Comparison of ENCODE assay signal across 22 cellular contexts in genomic region chr12:64544371-64544770, GRCh38.
"Had no signal": no experiment of that assay in that cellular context is flagged by ENCODE, and none has a peak within 500 bp of the region (broad histone marks: within the 10 kb centered on the region; RNA-seq: fewer than 3 reads in every experiment).

No MANE protein-coding gene starts in this region.

- H3K27me3 ChIP-seq: SJSA1 had no signal

- DNase-seq: activated CD4-positive, alpha-beta memory T cell treated with anti-CD3 and anti-CD28 coated beads for 36 hours; activated CD4-positive, alpha-beta T cell treated with anti-CD3 and anti-CD28 coated beads for 36 hours; activated CD4-positive, alpha-beta T cell treated with anti-CD3 and anti-CD28 coated beads, Interleukin-2, amount 50 U/mL, for 1 hour; activated CD8-positive, alpha-beta memory T cell treated with anti-CD3 and anti-CD28 coated beads, Interleukin-2, amount 50 U/mL, for 48 hours; activated effector memory CD4-positive, alpha-beta T cell treated with Interleukin-2 at 50 U/mL for 16 hours; activated naive CD4-positive, alpha-beta T cell treated with anti-CD3 and anti-CD28 coated beads, Interleukin-2, amount 10 ng/mL, durations not matched to agents 7 days and 5 days; activated naive CD8-positive, alpha-beta T cell treated with anti-CD3 and anti-CD28 coated beads, Interleukin-2, amount 50 U/mL, for 24 hours; activated T-cell treated with anti-CD3 and anti-CD28 coated beads, Interleukin-2, amount 50 U/mL, for 48 hours; anterior cingulate cortex; caudate nucleus; IMR-90; NCI-H187; NCI-H226; NCI-H524 treated with DMSO at 0.1 percent for 48 hours; SW 1271; T-helper 1 cell; T-helper 2 cell; T-helper 9 cell had no signal

- ATAC-seq: activated CD4-positive, alpha-beta T cell treated with anti-CD3 and anti-CD28 coated beads for 36 hours; activated CD4-positive, CD25-positive, alpha-beta regulatory T cell treated with anti-CD3 and anti-CD28 coated beads, Interleukin-2, amount 50 U/mL, for 24 hours; activated naive CD8-positive, alpha-beta T cell treated with anti-CD3 and anti-CD28 coated beads, Interleukin-2, amount 50 U/mL, for 24 hours; K562; Panc1 had no signal

- H3K27ac ChIP-seq: SJSA1 had no signal

- H3K9me3 ChIP-seq: SJSA1 had no signal

- H3K4me1 ChIP-seq: SJSA1 had no signal

- H3K4me3 ChIP-seq: K562, SJSA1 had no signal

- H3K36me3 ChIP-seq: SJSA1 had no signal
